In genomic region chr6:42454428-42454791, GRCh38 we compare ENCODE assay signal across 1 cellular context.
TF ChIP-seq lines count a peak whose summit lies in the region.

No MANE protein-coding gene starts in this region.

TF ChIP-seq in H1, 55 proteins besides CTCF, POLR2A, EP300 and RAD21 (continued from another document):
- TF ChIP-seq CHD7 (IDR thresholded peaks at IDR 0.05; ENCODE audit: insufficient replicate concordance, low read length) (no peak), MAFK (IDR thresholded peaks at IDR 0.05; ENCODE audit: low read depth, low read length) (no peak), RNF2 (IDR thresholded peaks at IDR 0.05; ENCODE audit: borderline replicate concordance, low read depth, low read length, missing control alignments, poor library complexity, severe bottlenecking) (no peak), BACH1 (IDR thresholded peaks at IDR 0.05; ENCODE audit: low read length) (no peak), SP4 (IDR thresholded peaks at IDR 0.05; ENCODE audit: low read length) (no peak), CREB1 (IDR thresholded peaks at IDR 0.05) (no peak), HDAC6 (IDR thresholded peaks at IDR 0.05; ENCODE audit: low read depth, low read length) (no peak), CEBPB (IDR thresholded peaks at IDR 0.05; ENCODE audit: low read depth, low read length) (no peak), GABPA (IDR thresholded peaks at IDR 0.05; ENCODE audit: borderline replicate concordance, insufficient read depth, low read length) (no peak), TAF7 (optimal IDR thresholded peaks at IDR 0.05; ENCODE audit: borderline replicate concordance, low read depth, low read length) (no peak), TEAD4 (IDR thresholded peaks at IDR 0.05; ENCODE audit: low read depth, low read length) (no peak), POLR2AphosphoS5 (IDR thresholded peaks at IDR 0.05; ENCODE audit: low read depth, low read length) (no peak), CBX5 (IDR thresholded peaks at IDR 0.05; ENCODE audit: low read depth, low read length) (no peak), RXRA (IDR thresholded peaks at IDR 0.05; ENCODE audit: insufficient read depth, low read depth, low read length) (no peak), GTF2F1 (IDR thresholded peaks at IDR 0.05; ENCODE audit: borderline replicate concordance, low read depth, low read length) (no peak)
